In genomic region chr4:136823020-136823419, GRCh38 we compare ENCODE assay signal across 36 cellular contexts.
"Had no signal": no experiment of that assay in that cellular context is flagged by ENCODE, and none has a peak within 500 bp of the region (broad histone marks: within the 10 kb centered on the region; RNA-seq: fewer than 3 reads in every experiment).

No MANE protein-coding gene starts in this region.

- H3K36me3 ChIP-seq: ascending aorta, cardiac muscle cell, MG63 had no signal

- H2AFZ ChIP-seq: PC-9 had no signal

- H3K4me1 ChIP-seq: ascending aorta had no signal

- H3K4me2 ChIP-seq: PC-9 had no signal

- H3K27me3 ChIP-seq: ascending aorta, cardiac muscle cell, MG63 had no signal

- DNase-seq: activated B cell treated with CpG ODN at 0.5 μM for 24 hours; activated CD4-positive, alpha-beta memory T cell treated with anti-CD3 and anti-CD28 coated beads for 36 hours; activated CD4-positive, alpha-beta T cell treated with anti-CD3 and anti-CD28 coated beads for 4 hours; activated CD4-positive, alpha-beta T cell treated with anti-CD3 and anti-CD28 coated beads, Interleukin-2, amount 50 U/mL, for 1 hour; activated CD4-positive, CD25-positive, alpha-beta regulatory T cell treated with anti-CD3 and anti-CD28 coated beads, Interleukin-2, amount 50 U/mL, for 72 hours; activated CD8-positive, alpha-beta memory T cell treated with anti-CD3 and anti-CD28 coated beads, Interleukin-2, amount 50 U/mL, for 4 hours; activated effector memory CD4-positive, alpha-beta T cell treated with Interleukin-2 at 50 U/mL for 16 hours; activated naive CD4-positive, alpha-beta T cell treated with Interleukin-2 at 50 U/mL for 16 hours; activated naive CD8-positive, alpha-beta T cell treated with anti-CD3 and anti-CD28 coated beads, Interleukin-2, amount 10 ng/mL, durations not matched to agents 7 days and 5 days; activated T-cell treated with anti-CD3 and anti-CD28 coated beads for 4 hours; activated T-cell treated with anti-CD3 and anti-CD28 coated beads, Interleukin-2, amount 50 U/mL, for 48 hours; amygdala; Kasumi-1; KG1; MG63; NCI-H1048; NCI-H1105 treated with DMSO at 0.1 percent for 48 hours; NCI-H1436; NCI-H1694; NCI-H1930; NCI-H2081 treated with DMSO at 0.1 percent for 48 hours; NCI-H226; NCI-H446 treated with DMSO at 0.1 percent for 48 hours; NCI-H524; NCI-H69; NK-92 treated with Interleukin-12 subunit alpha and Interleukin-12 subunit beta, amount 100 ng/mL, for 24 hours; PC-9; Right ventricle myocardium superior; SW 1271; T-helper 1 cell; T-helper 2 cell; T-helper 9 cell had no signal

- H3K4me3 ChIP-seq: ascending aorta, cardiac muscle cell, MG63, PC-9 had no signal

- H3K27ac ChIP-seq: ascending aorta, cardiac muscle cell, PC-9, RWPE1, VCaP had no signal

- H3K9me3 ChIP-seq: ascending aorta, MG63 had no signal
